Comparison of ENCODE assay signal across 8 cellular contexts in the genomic region with DNA sequence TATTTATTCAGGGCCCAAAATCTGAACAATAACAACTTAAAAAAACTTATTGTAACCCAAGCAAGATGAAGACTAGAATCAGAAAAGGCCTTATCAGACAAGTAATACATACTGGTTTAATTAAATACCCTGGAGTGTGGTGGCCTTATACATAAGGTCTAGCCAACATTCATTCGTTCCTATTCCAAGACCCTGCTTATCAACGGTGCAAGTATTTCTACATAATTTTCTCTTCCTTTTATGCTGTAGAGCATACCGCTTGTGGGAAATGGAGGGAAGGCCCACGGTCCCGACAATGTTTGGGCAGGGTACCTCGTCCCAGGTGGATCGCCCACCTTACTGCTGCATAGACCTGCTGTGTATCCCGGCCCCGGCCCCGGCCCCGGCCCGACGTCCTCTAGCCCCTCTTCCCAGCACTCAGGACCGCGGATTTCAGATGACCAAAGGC. TPM values are rescaled to one million over a fixed set of nuclear protein-coding genes. Genes with fewer than 3 reads are reported as not detected.
A peak's percentile ranks its signal among the peaks of the same experiment; 100 is the strongest.
DNase-seq lines count a peak whose midpoint lies in the region; ATAC-seq and TF ChIP-seq lines count a peak whose summit lies in the region.

No MANE protein-coding gene starts in this region.

- peak overlapping the region; percentile 95 to 99 (median 99) for H3K27ac ChIP-seq in sigmoid colon

- TF ChIP-seq EP300 in sigmoid colon (IDR thresholded peaks at IDR 0.05): no peak

- peaks cover 6 to 20% (median 18%) of the 10 kb centered on the region in 4 donors for H3K36me3 ChIP-seq in sigmoid colon

- no peaks in the 10 kb centered on the region for H3K9me3 ChIP-seq in sigmoid colon

- H3K27me3 ChIP-seq in sigmoid colon: no peaks in the 10 kb centered on the region

- TF ChIP-seq CTCF in fibroblast of mammary gland (conservative IDR thresholded peaks at IDR 0.05; ENCODE audit: control insufficient read depth, insufficient read depth, low read depth, low read length) (no peak), sigmoid colon (IDR thresholded peaks at IDR 0.05) (no peak)

- peaks cover 0 to 57% (median 28%) of the 10 kb centered on the region in 4 donors for H3K4me1 ChIP-seq in sigmoid colon

- TF ChIP-seq POLR2A in sigmoid colon (IDR thresholded peaks at IDR 0.05): no peak

- H3K4me3 ChIP-seq in fibroblast of mammary gland (ENCODE audit: control insufficient read depth, low read depth, low read length): peak overlapping the region; percentile 77
- H3K4me3 ChIP-seq in sigmoid colon: peak overlapping the region; percentile 77 to 96 (median 94)

- peak; percentile 9 for DNase-seq in SK-N-DZ (ENCODE audit: low spot score)
- DNase-seq in fibroblast of mammary gland (ENCODE audit: low read depth): no peak
- DNase-seq in sigmoid colon: no peak
- DNase-seq in NCI-H748 treated with DMSO at 0.1 percent for 48 hours (lab: John Stamatoyannopoulos, UW): no peak
- no peak for DNase-seq in DMS79 treated with DMSO at 0.1 percent for 48 hours (lab: John Stamatoyannopoulos, UW)

- WGBS in sigmoid colon, 2 donors: 2 to 4% methylated on average over 15 of the region's 15 CpGs

- intact Hi-C loops in sigmoid colon (cut with DNase I): loop anchor here (10.0 kb wide), 2 partner anchors 319 to 631 kb away; partner anchors contain the start of gene RMP24

- ATAC-seq in GM19455 (IDR thresholded peaks at IDR 0.05; ENCODE audit: unreplicated experiment): peak; percentile 0
- no peak for ATAC-seq in GM18867 (IDR thresholded peaks at IDR 0.05; ENCODE audit: unreplicated experiment)
- no peak for ATAC-seq in HG03342 (IDR thresholded peaks at IDR 0.05; ENCODE audit: unreplicated experiment)

RNA-seq across cellular contexts. Expression of gene ZNF24, which starts 0.7 kb away (rescaled TPM):
- polyA plus RNA-seq in SK-N-DZ (2014; cell fraction: cytosol; rRNA removed): 27.7 and 29.0 TPM in 2 replicates
- 22.3 and 28.6 TPM in 2 replicates for polyA plus RNA-seq in SK-N-DZ (2014; cell fraction: nucleus; rRNA removed)
- total RNA-seq in sigmoid colon: 10 to 100 TPM; 32.4 to 49.4 (median 42.9) TPM
- polyA plus RNA-seq in sigmoid colon: 10 to 100 TPM; 12.0 to 15.5 (median 14.6) TPM

RNA-seq across cellular contexts. Expression of gene ZNF396, which starts 33.6 kb away (rescaled TPM):
- 0.51 and 0.55 TPM in 2 replicates for polyA plus RNA-seq in SK-N-DZ (2014; cell fraction: cytosol; rRNA removed)
- 0.22 and 0.52 TPM in 2 replicates for polyA plus RNA-seq in SK-N-DZ (2014; cell fraction: nucleus; rRNA removed)
- total RNA-seq in sigmoid colon: 1 to 10 TPM; 1.9 to 3.3 (median 2.2) TPM
- 1 to 10 TPM; 1.6 to 2.5 (median 1.8) TPM for polyA plus RNA-seq in sigmoid colon

RNA-seq across cellular contexts. Expression of gene ZSCAN30, which starts 53.5 kb away (rescaled TPM):
- polyA plus RNA-seq in SK-N-DZ (2014; cell fraction: cytosol; rRNA removed): 10.4 and 13.2 TPM in 2 replicates
- polyA plus RNA-seq in SK-N-DZ (2014; cell fraction: nucleus; rRNA removed): 46.4 and 63.4 TPM in 2 replicates
- total RNA-seq in sigmoid colon: 10 to 100 TPM; 12.5 to 25.8 (median 18.6) TPM
- 1 to 10 TPM; 2.5 to 7.5 (median 4.2) TPM for polyA plus RNA-seq in sigmoid colon
